ENCODE assay signal across 22 cellular contexts in genomic region chr12:3554547-3555115, GRCh38.
"Had no signal": no experiment of that assay in that cellular context is flagged by ENCODE, and none has a peak within 500 bp of the region (broad histone marks: within the 10 kb centered on the region; RNA-seq: fewer than 3 reads in every experiment).

No MANE protein-coding gene starts in this region.

- H3K27ac Mint-ChIP-seq: memory B cell; natural killer cell treated with Interleukin-12 subunit alpha and Interleukin-12 subunit beta and Interleukin-15 and Interleukin-18, amount 100 ng/mL, for 72 hours had no signal

- FAIRE-seq: colon, endothelial cell of umbilical vein, kidney had no signal

- H3K4me1 ChIP-seq: lower lobe of right lung, sigmoid colon, upper lobe of left lung had no signal

- H3K27me3 ChIP-seq: upper lobe of left lung had no signal

- DNase-seq: cerebellar nuclear complex; dermis blood vessel endothelial cell; erythroblast; foreskin melanocyte; kidney; left cardiac atrium; left ventricle myocardium inferior; lower lobe of right lung; midbrain; posterior cingulate gyrus; sigmoid colon; stimulated activated CD4-positive, alpha-beta T cell treated with anti-CD3 and anti-CD28 coated beads, Interleukin-2, amount 100 ng/mL, for 24 hours; stimulated activated CD4-positive, alpha-beta T cell treated with anti-CD3 and anti-CD28 coated beads, Interleukin-4, amount 100 ng/mL, for 4 hours; stimulated activated naive CD4-positive, alpha-beta T cell; upper lobe of left lung had no signal

- H3K4me3 ChIP-seq: hepatocyte, left ventricle myocardium inferior, lower lobe of right lung, sigmoid colon, skin epidermis, upper lobe of left lung had no signal

- H3K9me3 Mint-ChIP-seq: memory B cell; natural killer cell treated with Interleukin-12 subunit alpha and Interleukin-12 subunit beta and Interleukin-15 and Interleukin-18, amount 100 ng/mL, for 72 hours had no signal

- H3K9me3 ChIP-seq: left ventricle myocardium inferior, lower lobe of right lung, neutrophil, sigmoid colon, upper lobe of left lung had no signal

- H3K27ac ChIP-seq: hepatocyte, left ventricle myocardium inferior, lower lobe of right lung, neutrophil, sigmoid colon, skin epidermis, upper lobe of left lung had no signal

- H3K36me3 Mint-ChIP-seq: memory B cell; natural killer cell treated with Interleukin-12 subunit alpha and Interleukin-12 subunit beta and Interleukin-15 and Interleukin-18, amount 100 ng/mL, for 72 hours had no signal

- ATAC-seq: left cardiac atrium, lower lobe of right lung had no signal

- H3K79me2 ChIP-seq: hepatocyte had no signal

- H3K36me3 ChIP-seq: left ventricle myocardium inferior, lower lobe of right lung, neutrophil, sigmoid colon, upper lobe of left lung had no signal

- H3K4me3 Mint-ChIP-seq: memory B cell; natural killer cell treated with Interleukin-12 subunit alpha and Interleukin-12 subunit beta and Interleukin-15 and Interleukin-18, amount 100 ng/mL, for 72 hours had no signal

- H2AFZ ChIP-seq: hepatocyte had no signal

- H3K4me2 ChIP-seq: hepatocyte had no signal
